In genomic region chr12:111766608-111767361, GRCh38 we compare ENCODE assay signal across 8 cellular contexts. TPM values are rescaled to one million over a fixed set of nuclear protein-coding genes. Genes with fewer than 3 reads are reported as not detected.
DNase-seq lines count a peak whose midpoint lies in the region; TF ChIP-seq lines count a peak whose summit lies in the region.

ALDH2 (plus strand) TSS chr12:111766933; CDS start chr12:111766983, 50 bp downstream.

- H3K4me3 Mint-ChIP-seq in osteocyte (ENCODE audit: unreplicated experiment): peak within 1 kb of the TSS; percentile 94

- no peaks in the 10 kb centered on the region for H3K36me3 Mint-ChIP-seq in osteocyte (ENCODE audit: unreplicated experiment)

- peak within 1 kb of the TSS; percentile 91 for H3K9ac ChIP-seq in NT2/D1 (ENCODE audit: insufficient read length, low read depth)
- H3K9ac ChIP-seq in adipocyte (ENCODE audit: low read length): peak within 1 kb of the TSS; percentile 91

- H3K4me3 ChIP-seq in NT2/D1 (ENCODE audit: insufficient read length, low read depth) (peak within 1 kb of the TSS; percentile 60), adipocyte (ENCODE audit: low read length) (peak within 1 kb of the TSS; percentile 93), cardiac muscle cell (peak within 1 kb of the TSS; percentile 53)

- H3K27ac Mint-ChIP-seq in osteocyte (ENCODE audit: unreplicated experiment): peak within 1 kb of the TSS; percentile 85

- CTCF ChIA-PET in HEK293T (lab: Yijun Ruan, JAX): interaction anchor here (0.9 kb wide), 1 partner anchor 9 kb away, joined by 3 read pairs; no protein-coding TSS in a partner anchor

- peaks cover 20% of the 10 kb centered on the region for H3K4me1 Mint-ChIP-seq in osteocyte (ENCODE audit: unreplicated experiment)

- no peak for TF ChIP-seq CTCF in cardiac muscle cell (IDR thresholded peaks at IDR 0.05; ENCODE audit: low read depth, low read length)
- TF ChIP-seq CTCF in osteocyte (IDR thresholded peaks at IDR 0.05): no peak

- H3K36me3 ChIP-seq in NT2/D1 (ENCODE audit: insufficient read depth, insufficient read length, low read length) (peaks cover 17% of the 10 kb centered on the region), adipocyte (ENCODE audit: control insufficient read depth, insufficient read depth, low read length, severe bottlenecking) (no peaks in the 10 kb centered on the region), cardiac muscle cell (no peaks in the 10 kb centered on the region)

- POLR2A ChIA-PET in HEK293T (lab: Yijun Ruan, JAX): interaction anchor here (0.6 to 1.3 kb wide), 6 partner anchors 8 to 398 kb away, joined by 3 to 10 read pairs (median 4); partner anchors contain the start of gene PHETA1

- H3K9me3 ChIP-seq in NT2/D1 (ENCODE audit: insufficient read depth, low read length) (peaks cover 11% of the 10 kb centered on the region; the same call in 1 of the 2 replicates), adipocyte (ENCODE audit: control insufficient read depth, low read length) (no peaks in the 10 kb centered on the region), cardiac muscle cell (ENCODE audit: low read depth) (no peaks in the 10 kb centered on the region)

- H3K27me3 ChIP-seq in NT2/D1 (ENCODE audit: insufficient read depth, insufficient read length): no peaks in the 10 kb centered on the region
- peaks cover 14% of the 10 kb centered on the region for H3K27me3 ChIP-seq in adipocyte (replicated peaks; ENCODE audit: control insufficient read depth, insufficient read depth, low read length)
- no peaks in the 10 kb centered on the region for H3K27me3 ChIP-seq in cardiac muscle cell

- DNase-seq in DMS53 (lab: John Stamatoyannopoulos, UW): peak; percentile 83
- DNase-seq in HEK293T (ENCODE audit: extremely low spot score): peak; percentile 81
- DNase-seq in NT2/D1 (ENCODE audit: low read depth, low spot score): peak; percentile 66
- peak; percentile 81 for DNase-seq in adipocyte (ENCODE audit: low read depth)
- peak; percentile 79 to 92 for DNase-seq in cardiac muscle cell (ENCODE audit: low read depth in 1 of 2, low spot score in 1 of 2)
- DNase-seq in osteocyte (ENCODE audit: extremely low spot score, unreplicated experiment): peak; percentile 86
- DNase-seq in NCI-H446 treated with DMSO at 0.1 percent for 48 hours (lab: John Stamatoyannopoulos, UW): no peak
- no peak for DNase-seq in NCI-H2029 treated with DMSO at 0.1 percent for 48 hours (lab: John Stamatoyannopoulos, UW)

- H3K27me3 Mint-ChIP-seq in osteocyte (ENCODE audit: unreplicated experiment): peaks cover 3% of the 10 kb centered on the region

- H3K9me3 Mint-ChIP-seq in osteocyte (ENCODE audit: unreplicated experiment): no peaks in the 10 kb centered on the region

- no peak within 1 kb of the TSS for H3K27ac ChIP-seq in cardiac muscle cell

- H3K4me1 ChIP-seq in NT2/D1 (ENCODE audit: insufficient read depth, insufficient read length) (peaks cover 10% of the 10 kb centered on the region), adipocyte (ENCODE audit: control insufficient read depth, insufficient read depth, low read length) (peaks cover 14% of the 10 kb centered on the region), cardiac muscle cell (ENCODE audit: low read depth) (peaks cover 6% of the 10 kb centered on the region)

TF ChIP-seq in HEK293T, 16 proteins besides CTCF, POLR2A, EP300 and RAD21:
- TF ChIP-seq HDGF (IDR thresholded peaks at IDR 0.05; ENCODE audit: borderline replicate concordance) (0 out of 2 replicates have a peak, but pooled peaks have one; percentile 16), L3MBTL2 (conservative IDR thresholded peaks at IDR 0.05) (no peak)

RNA-seq across cellular contexts. Expression of gene ALDH2, which starts in this region (rescaled TPM):
- total RNA-seq in cardiac muscle cell: 99.2 and 130 TPM in 2 replicates
- polyA plus RNA-seq in cardiac muscle cell: 164 and 212 TPM in 2 replicates
- 68.4 and 69.1 TPM in 2 replicates for total RNA-seq in osteocyte

Comparison
In these comparisons a context has a peak if more than half of its experiments do, and no peak if none do; other contexts are left out.
1. DNase-seq: peak in DMS53 (single experiment), HEK293T (single experiment), NT2/D1 (single experiment), adipocyte (single experiment), cardiac muscle cell (2 of 2) and osteocyte (single experiment); none in NCI-H446 treated with DMSO at 0.1 percent for 48 hours (single experiment) and NCI-H2029 treated with DMSO at 0.1 percent for 48 hours (single experiment).
2. Peak in every context shown above with its lines, with median percentiles within 50 percentile points of each other: H3K4me3 ChIP-seq.